ENCODE assay signal across 8 cellular contexts in the genomic region with DNA sequence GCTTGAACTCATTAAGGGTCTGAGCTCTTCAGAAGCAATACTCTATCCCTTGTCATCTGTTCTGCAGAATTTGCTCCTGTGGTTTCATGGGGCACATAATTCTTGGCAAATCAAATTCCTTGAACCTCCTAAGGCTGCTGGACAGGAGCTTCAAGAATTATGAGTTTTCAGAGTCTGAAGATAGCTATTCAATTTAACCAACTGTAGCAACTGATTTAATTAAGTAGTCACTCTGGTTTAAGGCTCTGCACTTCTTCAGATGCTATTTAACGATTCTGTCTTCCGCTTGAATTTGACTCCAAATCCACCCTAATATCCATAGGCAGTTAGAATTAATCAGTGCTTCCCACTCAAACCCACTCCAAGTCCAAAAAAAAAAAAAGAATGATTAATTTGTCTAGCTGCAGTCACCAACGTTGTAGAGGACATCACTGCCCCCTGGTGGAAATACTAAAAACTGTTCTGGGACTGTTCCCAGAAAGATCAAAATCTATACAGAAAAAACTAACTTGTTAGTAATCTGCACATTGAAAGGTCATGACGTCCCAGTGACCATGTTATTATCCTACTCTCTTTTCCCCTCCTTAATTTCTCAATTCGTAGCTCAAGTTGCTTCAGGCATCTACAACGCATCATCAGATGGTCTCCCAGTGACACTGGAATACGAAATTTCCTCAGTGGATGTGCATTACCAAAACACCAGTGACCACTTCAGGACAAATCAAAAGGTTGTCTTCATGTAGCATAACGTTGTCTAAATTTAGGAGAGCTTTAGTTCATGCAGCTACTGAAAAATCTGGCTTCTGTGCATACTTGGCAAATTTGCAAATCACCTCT.
DNase-seq lines count a peak whose midpoint lies in the region; ATAC-seq and TF ChIP-seq lines count a peak whose summit lies in the region.

No MANE protein-coding gene starts in this region.

- no peak overlapping the region for H3K27ac ChIP-seq in Panc1 (ENCODE audit: low read length)

- POLR2A ChIA-PET in Panc1 (lab: Charles Lee): interaction anchor here (0.6 to 0.7 kb wide), 2 partner anchors 366 to 948 kb away, joined by 3 to 14 read pairs; no protein-coding TSS in a partner anchor

- DNase-seq in activated gamma-delta T cell treated with Interleukin-2 at 50 U/mL for 16 hours: peak; percentile 9
- DNase-seq in activated gamma-delta T cell (lab: John Stamatoyannopoulos, UW): no peak
- peak; percentile 10 for DNase-seq in Panc1 (ENCODE audit: low read depth, low spot score)
- DNase-seq in dermis blood vessel endothelial cell: peak; percentile 66
- peak; percentile 39 for DNase-seq in midbrain (lab: John Stamatoyannopoulos, UW)
- DNase-seq in islet precursor cell: no peak

- intact Hi-C loops in Panc1 (cut with micrococcal nuclease; ENCODE audit: unreplicated experiment): loop anchor here (2.0 kb wide), 1 partner anchor 352 kb away; no protein-coding TSS in a partner anchor

- in situ Hi-C loops in Panc1 (cut with HindIII; ENCODE audit: low pct_unique_long_range_greater_than_20kb, low sequenced_read_pairs): no loop called here

- ATAC-seq in HG02759 (IDR thresholded peaks at IDR 0.05; ENCODE audit: unreplicated experiment): peak; percentile 54
- ATAC-seq in Panc1: no peak
- no peak for ATAC-seq in HG03565 (IDR thresholded peaks at IDR 0.05; ENCODE audit: unreplicated experiment)

- H3K9me3 ChIP-seq in Panc1 (ENCODE audit: control insufficient read depth, insufficient read depth, low read depth, low read length): no peaks in the 10 kb centered on the region

- H3K4me3 ChIP-seq in Panc1 (ENCODE audit: low read depth in 2 of 2, low read length in 2 of 2): no peak overlapping the region

- H3K36me3 ChIP-seq in Panc1 (ENCODE audit: control insufficient read depth, insufficient read depth, low read length): no peaks in the 10 kb centered on the region

- no peaks in the 10 kb centered on the region for H3K27me3 ChIP-seq in Panc1 (ENCODE audit: control insufficient read depth, insufficient read depth, low read length)

- CTCF ChIA-PET in Panc1 (lab: Charles Lee): interaction anchor here (0.7 to 1.6 kb wide), 7 partner anchors 19 to 374 kb away, joined by 3 to 19 read pairs (median 5); partner anchors contain the start of gene CPNE8

- BruUV-seq in Panc1 (replicated peaks; lab: Mats Ljungman, UMichigan): no TSS peak

- H3K4me1 ChIP-seq in Panc1 (ENCODE audit: control insufficient read depth, insufficient read depth, low read length): no peaks in the 10 kb centered on the region

- TF ChIP-seq CTCF in Panc1 (IDR thresholded peaks at IDR 0.05): peak; percentile 73

Comparison
In these comparisons a context has a peak if more than half of its experiments do, and no peak if none do; other contexts are left out.
1. DNase-seq: peak in activated gamma-delta T cell treated with Interleukin-2 at 50 U/mL for 16 hours (single experiment), Panc1 (single experiment), dermis blood vessel endothelial cell (single experiment) and midbrain (single experiment); none in activated gamma-delta T cell (single experiment) and islet precursor cell (single experiment).